Comparison of ENCODE assay signal across 12 cellular contexts in the genomic region with DNA sequence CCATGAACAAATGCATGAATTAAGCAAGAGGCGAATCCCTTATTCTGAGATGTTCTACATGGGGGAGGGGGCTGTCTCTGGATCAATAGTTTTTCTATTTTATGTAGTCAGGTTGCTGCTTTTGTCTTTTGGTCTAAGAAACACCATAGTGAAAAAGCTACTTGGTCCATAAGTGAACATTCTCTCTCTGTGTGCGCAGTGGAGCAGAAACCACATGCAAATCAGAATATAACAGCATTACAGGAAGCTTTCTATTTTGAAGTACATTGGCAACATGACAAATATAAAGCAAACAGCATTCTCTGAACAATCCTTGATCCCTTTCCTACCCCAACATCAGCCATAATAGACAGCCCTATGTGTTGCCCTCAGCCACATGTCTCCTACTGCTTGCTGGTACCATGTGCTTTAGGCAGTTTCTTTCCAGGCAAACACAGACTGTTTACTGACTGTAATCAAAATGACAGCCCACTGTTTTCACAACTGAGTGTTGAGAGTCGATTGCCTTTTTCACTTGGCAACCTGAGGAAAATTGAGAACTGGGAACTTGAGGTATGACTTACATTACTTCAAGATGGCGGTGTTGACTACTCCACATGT. TPM values are rescaled to one million over a fixed set of nuclear protein-coding genes. Genes with fewer than 3 reads are reported as not detected.
A peak's percentile ranks its signal among the peaks of the same experiment; 100 is the strongest.
DNase-seq lines count a peak whose midpoint lies in the region; ATAC-seq and TF ChIP-seq lines count a peak whose summit lies in the region.
"Had no signal": no experiment of that assay in that cellular context is flagged by ENCODE, and none has a peak within 500 bp of the region (broad histone marks: within the 10 kb centered on the region; RNA-seq: fewer than 3 reads in every experiment).

No MANE protein-coding gene starts in this region.

- no peak overlapping the region for H2AFZ ChIP-seq in PC-9

- H3K79me2 ChIP-seq in PC-9 (ENCODE audit: low read depth), result no peaks in the 10 kb centered on the region

- BruUV-seq in PC-9 (replicated peaks; lab: Mats Ljungman, UMichigan), result no TSS peak

- H3K27ac ChIP-seq in heart right ventricle, result no peak overlapping the region
- H3K27ac ChIP-seq in PC-9, result no peak overlapping the region
- no peak overlapping the region for H3K27ac ChIP-seq in tibial artery
- H3K27ac ChIP-seq: left ventricle myocardium inferior, thoracic aorta had no signal

- no peaks in the 10 kb centered on the region for H3F3A ChIP-seq in PC-9 (ENCODE audit: insufficient read depth, low read depth)

- intact Hi-C loops in heart right ventricle (cut with DNase I) (no loop called here), PC-9 (cut with micrococcal nuclease; ENCODE audit: unreplicated experiment) (no loop called here), tibial artery (cut with DNase I; ENCODE audit: low total_unique reads) (no loop called here)

- POLR2A ChIA-PET in PC-9 (lab: Charles Lee; ENCODE audit: unreplicated experiment), result no interaction called here

- no peak overlapping the region for H3K4me2 ChIP-seq in PC-9

- TF ChIP-seq CTCF in heart right ventricle (IDR thresholded peaks at IDR 0.05) (no peak), PC-9 (conservative IDR thresholded peaks at IDR 0.05) (no peak), tibial artery (IDR thresholded peaks at IDR 0.05) (no peak)

- 86% methylated on average over 4 of the region's 4 CpGs for WGBS in heart right ventricle, 2 donors

- H3K27me3 ChIP-seq in heart right ventricle (no peaks in the 10 kb centered on the region), PC-9 (ENCODE audit: insufficient read depth, low read depth) (no peaks in the 10 kb centered on the region), tibial artery (no peaks in the 10 kb centered on the region)

- H3K4me3 ChIP-seq in heart right ventricle, result no peak overlapping the region
- H3K4me3 ChIP-seq in PC-9, result no peak overlapping the region
- H3K4me3 ChIP-seq in tibial artery, result no peak overlapping the region
- H3K4me3 ChIP-seq: left ventricle myocardium inferior, thoracic aorta had no signal

- H3K36me3 ChIP-seq in heart right ventricle (no peaks in the 10 kb centered on the region), PC-9 (ENCODE audit: low read depth) (no peaks in the 10 kb centered on the region), tibial artery (no peaks in the 10 kb centered on the region)
- H3K36me3 ChIP-seq: left ventricle myocardium inferior, thoracic aorta had no signal

- no peaks in the 10 kb centered on the region for H4K20me1 ChIP-seq in PC-9 (ENCODE audit: insufficient read depth)

- peak; percentile 97 for ATAC-seq in GM18909 (IDR thresholded peaks at IDR 0.05; ENCODE audit: poor library complexity, unreplicated experiment)
- peak; percentile 98 for ATAC-seq in HG02642 (IDR thresholded peaks at IDR 0.05; ENCODE audit: poor library complexity, unreplicated experiment)
- peak; percentile 95 for ATAC-seq in HG03571 (IDR thresholded peaks at IDR 0.05; ENCODE audit: unreplicated experiment)
- ATAC-seq in heart right ventricle, result no peak

- H3K4me1 ChIP-seq in heart right ventricle, result no peaks in the 10 kb centered on the region
- no peaks in the 10 kb centered on the region for H3K4me1 ChIP-seq in PC-9 (replicated peaks; ENCODE audit: insufficient read depth)
- H3K4me1 ChIP-seq in tibial artery, result peaks cover 0 to 5% (median 0%) of the 10 kb centered on the region in 4 donors
- H3K4me1 ChIP-seq: left ventricle myocardium inferior had no signal

- H3K9me3 ChIP-seq in heart right ventricle (no peaks in the 10 kb centered on the region), PC-9 (ENCODE audit: insufficient read depth, low read depth) (no peaks in the 10 kb centered on the region), tibial artery (no peaks in the 10 kb centered on the region)
- H3K9me3 ChIP-seq: left ventricle myocardium inferior, thoracic aorta had no signal

- H3K9me2 ChIP-seq in PC-9 (ENCODE audit: insufficient read depth), result no peaks in the 10 kb centered on the region

- CTCF ChIA-PET in PC-9 (lab: Charles Lee), result no interaction called here

- DNase-seq in germinal center (ENCODE audit: low spot score) (peak; percentile 6), heart right ventricle (no peak), PC-9 (no peak), tibial artery (no peak)
- no peak for DNase-seq in activated naive CD4-positive, alpha-beta T cell treated with Interleukin-2 at 50 U/mL for 16 hours
- DNase-seq: activated gamma-delta T cell treated with Interleukin-2 at 50 U/mL for 16 hours, left ventricle myocardium inferior had no signal

RNA-seq across cellular contexts. Expression of gene SCN3A, which starts 10.6 kb away (rescaled TPM):
- total RNA-seq in heart right ventricle (1 to 10 TPM in 3 of 10 donors, under 1 TPM in 7; 0.53 to 2.6 (median 0.82) TPM), PC-9 (2021) (not detected in 2 replicates)
- polyA plus RNA-seq in heart right ventricle, result 1 to 10 TPM in 1 of 2 donors, under 1 TPM in 1; 0.35 to 2.5 TPM
- total RNA-seq: MCF 10A had no signal

RNA-seq across cellular contexts. Expression of gene SCN2A, which starts 45.9 kb away (rescaled TPM):
- total RNA-seq in heart right ventricle (under 1 TPM in 8 of 10 donors, not detected in 2; 0.04 to 0.26 (median 0.07) TPM), PC-9 (2021) (0.15 TPM in 1 of 2 replicates, not detected in the other)
- polyA plus RNA-seq in heart right ventricle, result under 1 TPM; 0.01 to 0.07 TPM
- total RNA-seq: MCF 10A had no signal

Comparison
In these comparisons a context has a peak if more than half of its experiments do, and no peak if none do; other contexts are left out.
1. ATAC-seq: peak in GM18909 (single experiment), HG02642 (single experiment) and HG03571 (single experiment); none in heart right ventricle (0 of 8).